In genomic region chr21:34890258-34890723, GRCh38 we compare ENCODE assay signal across 8 cellular contexts.
DNase-seq lines count a peak whose midpoint lies in the region; TF ChIP-seq lines count a peak whose summit lies in the region.

No MANE protein-coding gene starts in this region.

- H3K4me3 ChIP-seq in fibroblast of lung (replicated peaks in 1 of 4; ENCODE audit: control extremely low read depth in 1 of 4, insufficient read depth in 1 of 4, low read depth in 3 of 4, low read length in 4 of 4) (peak overlapping the region; percentile 21 to 75 (median 35)), skeletal muscle cell (ENCODE audit: low read depth, low read length) (peak overlapping the region; percentile 88)

- H3K9me3 Mint-ChIP-seq in glutamatergic neuron (ENCODE audit: unreplicated experiment), result peaks cover 2% of the 10 kb centered on the region

- no peaks in the 10 kb centered on the region for H4K20me1 ChIP-seq in fibroblast of lung (ENCODE audit: control insufficient read depth, extremely low read depth, insufficient read depth, low read length)

- H3K27ac ChIP-seq in RWPE1 (peak overlapping the region; percentile 96), fibroblast of lung (ENCODE audit: insufficient read depth, low read length) (peak overlapping the region; percentile 92)

- CTCF ChIA-PET in RWPE1 (lab: Yijun Ruan, JAX), result interaction anchor here (0.6 to 2.1 kb wide), 15 partner anchors 10 to 1138 kb away, joined by 3 to 22 read pairs (median 4); no protein-coding TSS in a partner anchor

- H3K9me3 ChIP-seq in fibroblast of lung (ENCODE audit: control insufficient read depth, insufficient read depth, low read depth, low read length), result no peaks in the 10 kb centered on the region

- H3K4me2 ChIP-seq in fibroblast of lung (ENCODE audit: extremely low read depth, insufficient read depth, low read length), result peak overlapping the region; percentile 69

- no peaks in the 10 kb centered on the region for H3K27me3 ChIP-seq in fibroblast of lung (ENCODE audit: control insufficient read depth, insufficient read depth, low read length)

- peaks cover 12% of the 10 kb centered on the region for H3K27me3 Mint-ChIP-seq in glutamatergic neuron (ENCODE audit: unreplicated experiment)

- H3K36me3 Mint-ChIP-seq in glutamatergic neuron (ENCODE audit: unreplicated experiment), result no peaks in the 10 kb centered on the region

- DNase-seq in GM19240 (ENCODE audit: insufficient read length, low spot score) (peak; percentile 3), RWPE1 (ENCODE audit: low spot score) (no peak), fibroblast of lung (ENCODE audit: low read depth in 2 of 2) (no peak), skeletal muscle cell (ENCODE audit: low read depth) (no peak), T-helper 9 cell (no peak), CD1c-positive myeloid dendritic cell (ENCODE audit: extremely low spot score) (no peak), glutamatergic neuron (no peak), activated gamma-delta T cell (lab: John Stamatoyannopoulos, UW) (no peak)

- no peak overlapping the region for H3K27ac Mint-ChIP-seq in glutamatergic neuron (ENCODE audit: unreplicated experiment)

- H3K79me2 ChIP-seq in fibroblast of lung (ENCODE audit: control insufficient read depth, insufficient read depth, low read length), result peaks cover 33% of the 10 kb centered on the region

- no peak overlapping the region for H3K4me3 Mint-ChIP-seq in glutamatergic neuron (ENCODE audit: unreplicated experiment)

- H3K9ac ChIP-seq in fibroblast of lung (ENCODE audit: insufficient read depth, low read length), result peak overlapping the region; percentile 99

- TF ChIP-seq CTCF in RWPE1 (conservative IDR thresholded peaks at IDR 0.05; ENCODE audit: low read depth) (peak; percentile 37), fibroblast of lung (conservative IDR thresholded peaks at IDR 0.05 in 1 of 2, IDR thresholded peaks at IDR 0.05 in 1 of 2; ENCODE audit: low read depth in 1 of 2, low read length in 2 of 2) (no peak), glutamatergic neuron (IDR thresholded peaks at IDR 0.05; ENCODE audit: partially characterized antibody, unreplicated experiment) (no peak)

- H2AFZ ChIP-seq in fibroblast of lung (ENCODE audit: low read length), result no peak overlapping the region

- H3K36me3 ChIP-seq in fibroblast of lung (ENCODE audit: control insufficient read depth, insufficient read depth, low read length), result no peaks in the 10 kb centered on the region

- peaks cover 3% of the 10 kb centered on the region for H3K4me1 ChIP-seq in fibroblast of lung (ENCODE audit: control insufficient read depth, extremely low read depth, insufficient read depth, low read length)

- peaks cover 8% of the 10 kb centered on the region for H3K4me1 Mint-ChIP-seq in glutamatergic neuron (ENCODE audit: low read depth, unreplicated experiment)

- POLR2A ChIA-PET in RWPE1 (lab: Yijun Ruan, JAX; ENCODE audit: low non-redundant PET), result interaction anchor here (1.4 kb wide), 1 partner anchor 197 kb away, joined by 3 read pairs; no protein-coding TSS in a partner anchor
